ENCODE assay signal across 8 cellular contexts in the genomic region with DNA sequence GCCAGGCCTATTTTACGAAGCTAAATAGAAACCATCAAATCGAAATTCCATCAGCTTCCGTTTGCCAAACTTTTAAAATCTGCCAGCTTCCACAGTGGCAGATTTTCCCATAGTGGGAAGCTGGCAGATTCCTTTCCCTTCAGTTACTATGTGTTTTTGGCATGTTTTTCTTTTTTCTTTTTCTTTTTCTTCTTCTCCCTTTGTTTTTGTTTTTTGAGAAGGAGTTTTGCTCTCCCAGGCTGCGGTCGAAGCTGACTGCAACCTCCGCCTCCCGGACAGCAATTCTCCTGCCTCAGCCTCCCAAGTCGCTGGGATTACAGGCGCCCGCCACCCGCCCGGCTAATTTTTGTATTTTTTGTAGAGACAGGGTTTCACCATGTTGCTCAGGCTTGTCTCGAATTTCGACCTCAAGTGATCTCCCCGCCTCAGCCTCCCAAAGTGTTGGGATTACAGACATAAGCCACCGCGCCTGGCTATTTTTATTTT. TPM values are rescaled to one million over a fixed set of nuclear protein-coding genes. Genes with fewer than 3 reads are reported as not detected.
DNase-seq lines count a peak whose midpoint lies in the region; ATAC-seq, FAIRE-seq and TF ChIP-seq lines count a peak whose summit lies in the region.

No MANE protein-coding gene starts in this region.

- peak overlapping the region; percentile 52 for H3K18ac ChIP-seq in H1 (ENCODE audit: extremely low read depth, low read length)

- H4K20me1 ChIP-seq in OCI-LY3 (ENCODE audit: insufficient read depth, low read length) (0 out of 2 replicates have a peak, but pooled peaks cover 4% of the 10 kb centered on the region), H1 (replicated peaks in 1 of 2; ENCODE audit: control insufficient read depth in 1 of 2, insufficient read depth in 2 of 2, low read length in 2 of 2) (peaks cover 3 to 8% of the 10 kb centered on the region in 2 experiments), neural progenitor cell (ENCODE audit: low read depth) (peaks cover 12% of the 10 kb centered on the region)

- peak overlapping the region; percentile 92 for H3K56ac ChIP-seq in H1 (replicated peaks; ENCODE audit: insufficient read length, low read depth, low read length)

- POLR2A ChIA-PET in H1 (lab: Charles Lee; ENCODE audit: partially characterized antibody) = interaction anchor here (0.8 to 9.9 kb wide), 18 partner anchors 8 to 98 kb away, joined by 3 to 174 read pairs (median 4); a partner anchor contains a TSS

- H3K27me3 ChIP-seq in OCI-LY3 (ENCODE audit: low read depth, low read length) = no peaks in the 10 kb centered on the region
- no peaks in the 10 kb centered on the region for H3K27me3 ChIP-seq in H1 (replicated peaks in 1 of 4; ENCODE audit: control insufficient read depth in 3 of 4, extremely low read depth in 1 of 4, insufficient read depth in 3 of 4, low read length in 3 of 4)
- no peaks in the 10 kb centered on the region for H3K27me3 ChIP-seq in neural progenitor cell

- no peak for FAIRE-seq in H1 (lab: Jason Lieb, UNC)

- peaks cover 8% of the 10 kb centered on the region for H3K23me2 ChIP-seq in H1 (ENCODE audit: low read depth, low read length)

- no peak overlapping the region for H3K23ac ChIP-seq in H1 (ENCODE audit: insufficient read length)

- H2BK120ac ChIP-seq in H1 (replicated peaks; ENCODE audit: low read depth, low read length) = no peak overlapping the region

- peaks cover 2% of the 10 kb centered on the region for H3K79me1 ChIP-seq in H1 (ENCODE audit: low read depth, low read length)

- peak overlapping the region; percentile 70 for H4K91ac ChIP-seq in H1 (replicated peaks; ENCODE audit: insufficient read length, low read length)

- 0 out of 2 replicates have a peak overlapping the region, but pooled peaks have one; percentile 61 for H2AK5ac ChIP-seq in H1 (ENCODE audit: low read depth, low read length)

- H3K4me2 ChIP-seq in OCI-LY3 (ENCODE audit: low read length) (peak overlapping the region; percentile 89), H1 (ENCODE audit: insufficient read depth in 1 of 2, low read depth in 2 of 2, low read length in 2 of 2) (peak overlapping the region; percentile 66 to 80), neural progenitor cell (peak overlapping the region; percentile 98)

- H3K9ac ChIP-seq in OCI-LY3 (ENCODE audit: low read length) (peak overlapping the region; percentile 88), H1 (replicated peaks in 1 of 4; ENCODE audit: extremely low read depth in 1 of 4, low read depth in 3 of 4, low read length in 3 of 4) (peak overlapping the region; percentile 82 to 97 (median 96)), neural progenitor cell (peak overlapping the region; percentile 94)

- H2BK15ac ChIP-seq in H1 (ENCODE audit: low read length) = no peak overlapping the region

- peak overlapping the region; percentile 100 for H3K27ac Mint-ChIP-seq in neural progenitor cell

- H4K5ac ChIP-seq in H1 (ENCODE audit: insufficient read length, low read depth, low read length) = no peak overlapping the region

- 84% methylated on average over 17 of the region's 17 CpGs; no CpG with 5 or more reads in 1 of the 2 experiments for WGBS in H1 (ENCODE audit: extremely low coverage in 1 of 2, insufficient coverage in 1 of 2, insufficient read length in 1 of 2, insufficient replicate concordance in 2 of 2, low coverage in 1 of 2, low lambda C conversion rate in 2 of 2, missing lambda C conversion rate in 1 of 2), 2 experiments

- H3K4me3 ChIP-seq in OCI-LY3 (ENCODE audit: low read length) (peak overlapping the region; percentile 95), H1 (ENCODE audit: extremely low read depth in 1 of 4, insufficient read depth in 2 of 4, low read depth in 3 of 4, low read length in 4 of 4) (peak overlapping the region; percentile 59 to 94 (median 91)), neural progenitor cell (peak overlapping the region; percentile 96)

- H3K9me3 ChIP-seq in OCI-LY3 (ENCODE audit: insufficient read depth, low read length) (no peaks in the 10 kb centered on the region), H1 (ENCODE audit: insufficient read depth in 2 of 2, low read depth in 1 of 2, low read length in 1 of 2) (no peaks in the 10 kb centered on the region), neural progenitor cell (ENCODE audit: low read depth) (no peaks in the 10 kb centered on the region)

- H3K4me3 Mint-ChIP-seq in neural progenitor cell = peak overlapping the region; percentile 98

- H3K4me1 ChIP-seq in OCI-LY3 (ENCODE audit: low read length) (peaks cover 16% of the 10 kb centered on the region), H1 (replicated peaks in 1 of 4; ENCODE audit: control insufficient read depth in 3 of 4, insufficient read depth in 4 of 4, low read length in 3 of 4) (peaks cover 0 to 3% (median 1%) of the 10 kb centered on the region in 4 experiments; a peak in 2 of 7 replicates), neural progenitor cell (peaks cover 6% of the 10 kb centered on the region)

- TF ChIP-seq RAD21 in H1 (IDR thresholded peaks at IDR 0.05 in 1 of 2, conservative IDR thresholded peaks at IDR 0.05 in 1 of 2; ENCODE audit: low read depth in 2 of 2, low read length in 2 of 2) = no peak

- peak overlapping the region; percentile 1 for H3K4ac ChIP-seq in H1 (replicated peaks; ENCODE audit: insufficient read length, low read depth, low read length)

- peak overlapping the region; percentile 100 for H4K8ac ChIP-seq in H1 (ENCODE audit: extremely low read depth, insufficient read depth, low read length)

- no peaks in the 10 kb centered on the region for H3K9me3 Mint-ChIP-seq in neural progenitor cell

- peak overlapping the region; percentile 95; the same call in 1 of the 2 replicates for H2BK12ac ChIP-seq in H1 (ENCODE audit: low read depth, low read length)

- H3K36me3 ChIP-seq in OCI-LY3 (replicated peaks; ENCODE audit: low read depth, low read length) = peaks cover 1% of the 10 kb centered on the region
- H3K36me3 ChIP-seq in H1 (ENCODE audit: control insufficient read depth in 2 of 4, insufficient read depth in 4 of 4, low read length in 3 of 4) = peaks cover 0 to 2% (median under 1%) of the 10 kb centered on the region in 4 experiments; a peak in 3 of 8 replicates
- H3K36me3 ChIP-seq in neural progenitor cell = no peaks in the 10 kb centered on the region

- peaks cover 3% of the 10 kb centered on the region for H3K36me3 Mint-ChIP-seq in neural progenitor cell

- H3K14ac ChIP-seq in H1 (ENCODE audit: insufficient read length) = no peak overlapping the region

- DNase-seq in H1 (ENCODE audit: low read depth in 1 of 2, low spot score in 2 of 2) (no peak), neural progenitor cell (ENCODE audit: low spot score) (no peak), DMS 273 (lab: John Stamatoyannopoulos, UW; ENCODE audit: unreplicated experiment) (no peak), amniotic stem cell (lab: John Stamatoyannopoulos, UW) (no peak)
- no peak for DNase-seq in effector CD8-positive, alpha-beta T cell (lab: John Stamatoyannopoulos, UW)

- peaks cover 32% of the 10 kb centered on the region for H3K79me2 ChIP-seq in OCI-LY3 (ENCODE audit: low read length)
- H3K79me2 ChIP-seq in H1 (ENCODE audit: control insufficient read depth in 1 of 2, insufficient read depth in 2 of 2, low read length in 2 of 2) = peaks cover 11 to 20% of the 10 kb centered on the region in 2 experiments
- peaks cover 31% of the 10 kb centered on the region for H3K79me2 ChIP-seq in neural progenitor cell (ENCODE audit: low read depth)

- no peak for TF ChIP-seq EP300 in H1 (IDR thresholded peaks at IDR 0.05; ENCODE audit: borderline replicate concordance in 1 of 2, low read depth in 2 of 2, low read length in 2 of 2)

- no peak for TF ChIP-seq POLR2A in H1 (IDR thresholded peaks at IDR 0.05; ENCODE audit: control extremely low read depth in 1 of 2, low read depth in 2 of 2, low read length in 2 of 2)

- H2BK20ac ChIP-seq in H1 (ENCODE audit: low read length) = 0 out of 2 replicates have a peak overlapping the region, but pooled peaks have one; percentile 88

- peak overlapping the region; percentile 93 for H3K27ac ChIP-seq in C4-2B
- peak overlapping the region; percentile 82 for H3K27ac ChIP-seq in OCI-LY3 (ENCODE audit: low read length)
- peak overlapping the region; percentile 99 for H3K27ac ChIP-seq in H1 (ENCODE audit: low read depth, low read length)
- peak overlapping the region; percentile 97 for H3K27ac ChIP-seq in neural progenitor cell

- H3K27me3 Mint-ChIP-seq in neural progenitor cell (ENCODE audit: insufficient read depth, low read depth) = peaks cover 19% of the 10 kb centered on the region

- TF ChIP-seq CTCF in C4-2B (conservative IDR thresholded peaks at IDR 0.05) = no peak
- no peak for TF ChIP-seq CTCF in OCI-LY3 (IDR thresholded peaks at IDR 0.05; ENCODE audit: low read depth, low read length)
- no peak for TF ChIP-seq CTCF in H1 (IDR thresholded peaks at IDR 0.05; ENCODE audit: control extremely low read depth in 1 of 3, insufficient read depth in 1 of 3, low read depth in 1 of 3, low read length in 3 of 3)
- TF ChIP-seq CTCF in neural progenitor cell (IDR thresholded peaks at IDR 0.05) = no peak

- peak overlapping the region; percentile 99 for H2BK5ac ChIP-seq in H1 (ENCODE audit: low read depth, low read length)

- H2AFZ ChIP-seq in OCI-LY3 (ENCODE audit: low read depth, low read length) (0 out of 2 replicates have a peak overlapping the region, but pooled peaks have one; percentile 62), H1 (ENCODE audit: low read length) (0 out of 2 replicates have a peak overlapping the region, but pooled peaks have one; percentile 89), neural progenitor cell (replicated peaks) (peak overlapping the region; percentile 90)

- H3K4me1 Mint-ChIP-seq in neural progenitor cell = peaks cover 22% of the 10 kb centered on the region

- CTCF ChIA-PET in H1 (lab: Charles Lee; ENCODE audit: partially characterized antibody) = interaction anchor here (0.9 to 1.2 kb wide), 2 partner anchors 16 to 349 kb away, joined by 3 read pairs; no protein-coding TSS in a partner anchor

- ATAC-seq in HG02981 (IDR thresholded peaks at IDR 0.05; ENCODE audit: unreplicated experiment) = no peak

- peaks cover 15% of the 10 kb centered on the region for H3F3A ChIP-seq in neural progenitor cell (ENCODE audit: low read depth)

RNA-seq across cellular contexts. Expression of a gene that starts 0.7 kb away (rescaled TPM):
- total RNA-seq in H1 (2021; fragmentation: NEBNext Ultra II Directional; extraction: Animal tissue kit (Norgen Biotek cat#: 25700)) = 13.1 and 15.8 TPM in 2 replicates
- polyA plus RNA-seq in H1 (2011; rRNA removed) = 9.2 and 11.1 TPM in 2 replicates
- polyA plus RNA-seq in H1 (2011; cell fraction: cytosol; rRNA removed) = 16.5 TPM
- polyA plus RNA-seq in H1 (2011; cell fraction: nucleus; rRNA removed) = 29.5 TPM
- polyA plus RNA-seq in H1 (2012, experiment 1 of 2) = 15.6 to 19.5 TPM (median 16.8 TPM) in 4 replicates
- polyA plus RNA-seq in H1 (2012, experiment 2 of 2) = 3.2 TPM
- 18.2 TPM for polyA plus RNA-seq in H1 (2013, experiment 1 of 2)
- 15.4 TPM for polyA plus RNA-seq in H1 (2013, experiment 2 of 2)
- 5.4 and 9.1 TPM in 2 replicates for polyA minus RNA-seq in H1 (2011; rRNA and poly(A)+ RNA removed)
- polyA minus RNA-seq in H1 (2011; cell fraction: cytosol; rRNA and poly(A)+ RNA removed) = 6.9 TPM
- 13.2 TPM for polyA minus RNA-seq in H1 (2011; cell fraction: nucleus; rRNA and poly(A)+ RNA removed)
- total RNA-seq in neural progenitor cell (ENCODE audit: low replicate concordance) = 15.2 and 19.2 TPM in 2 replicates

RNA-seq across cellular contexts. Expression of a gene that starts 26.4 kb away (rescaled TPM):
- 57.7 and 57.8 TPM in 2 replicates for total RNA-seq in H1 (2021; fragmentation: NEBNext Ultra II Directional; extraction: Animal tissue kit (Norgen Biotek cat#: 25700))
- polyA plus RNA-seq in H1 (2011; rRNA removed) = 21.5 and 24.8 TPM in 2 replicates
- 31.0 TPM for polyA plus RNA-seq in H1 (2011; cell fraction: cytosol; rRNA removed)
- 63.9 TPM for polyA plus RNA-seq in H1 (2011; cell fraction: nucleus; rRNA removed)
- polyA plus RNA-seq in H1 (2012, experiment 1 of 2) = 35.5 to 43.4 TPM (median 39.2 TPM) in 4 replicates
- polyA plus RNA-seq in H1 (2012, experiment 2 of 2) = 25.9 TPM
- 24.4 TPM for polyA plus RNA-seq in H1 (2013, experiment 1 of 2)
- 24.9 TPM for polyA plus RNA-seq in H1 (2013, experiment 2 of 2)
- 89.5 and 99.4 TPM in 2 replicates for polyA minus RNA-seq in H1 (2011; rRNA and poly(A)+ RNA removed)
- 28.3 TPM for polyA minus RNA-seq in H1 (2011; cell fraction: cytosol; rRNA and poly(A)+ RNA removed)
- 22.3 TPM for polyA minus RNA-seq in H1 (2011; cell fraction: nucleus; rRNA and poly(A)+ RNA removed)
- total RNA-seq in neural progenitor cell (ENCODE audit: low replicate concordance) = 45.6 and 81.1 TPM in 2 replicates

RNA-seq across cellular contexts. Expression of a gene that starts 27.7 kb away (rescaled TPM):
- total RNA-seq in H1 (2021; fragmentation: NEBNext Ultra II Directional; extraction: Animal tissue kit (Norgen Biotek cat#: 25700)) = 2,091 and 2,148 TPM in 2 replicates
- 1,486 and 2,502 TPM in 2 replicates for polyA plus RNA-seq in H1 (2011; rRNA removed)
- 3,173 TPM for polyA plus RNA-seq in H1 (2011; cell fraction: cytosol; rRNA removed)
- 510 TPM for polyA plus RNA-seq in H1 (2011; cell fraction: nucleus; rRNA removed)
- 2,897 to 3,886 TPM (median 3,522 TPM) in 4 replicates for polyA plus RNA-seq in H1 (2012, experiment 1 of 2)
- 3,306 TPM for polyA plus RNA-seq in H1 (2012, experiment 2 of 2)
- 4,125 TPM for polyA plus RNA-seq in H1 (2013, experiment 1 of 2)
- 4,130 TPM for polyA plus RNA-seq in H1 (2013, experiment 2 of 2)
- 442 and 458 TPM in 2 replicates for polyA minus RNA-seq in H1 (2011; rRNA and poly(A)+ RNA removed)
- 903 TPM for polyA minus RNA-seq in H1 (2011; cell fraction: cytosol; rRNA and poly(A)+ RNA removed)
- 264 TPM for polyA minus RNA-seq in H1 (2011; cell fraction: nucleus; rRNA and poly(A)+ RNA removed)
- total RNA-seq in neural progenitor cell (ENCODE audit: low replicate concordance) = 1,779 and 3,404 TPM in 2 replicates

RNA-seq across cellular contexts. Expression of a gene that starts 44.1 kb away (rescaled TPM):
- 170 and 180 TPM in 2 replicates for total RNA-seq in H1 (2021; fragmentation: NEBNext Ultra II Directional; extraction: Animal tissue kit (Norgen Biotek cat#: 25700))
- polyA plus RNA-seq in H1 (2011; rRNA removed) = 114 and 182 TPM in 2 replicates
- polyA plus RNA-seq in H1 (2011; cell fraction: cytosol; rRNA removed) = 97.6 TPM
- 95.0 TPM for polyA plus RNA-seq in H1 (2011; cell fraction: nucleus; rRNA removed)
- 127 to 134 TPM (median 129 TPM) in 4 replicates for polyA plus RNA-seq in H1 (2012, experiment 1 of 2)
- polyA plus RNA-seq in H1 (2012, experiment 2 of 2) = 154 TPM
- polyA plus RNA-seq in H1 (2013, experiment 1 of 2) = 98.7 TPM
- 97.2 TPM for polyA plus RNA-seq in H1 (2013, experiment 2 of 2)
- polyA minus RNA-seq in H1 (2011; rRNA and poly(A)+ RNA removed) = 95.4 and 104 TPM in 2 replicates
- 106 TPM for polyA minus RNA-seq in H1 (2011; cell fraction: cytosol; rRNA and poly(A)+ RNA removed)
- 55.4 TPM for polyA minus RNA-seq in H1 (2011; cell fraction: nucleus; rRNA and poly(A)+ RNA removed)
- total RNA-seq in neural progenitor cell (ENCODE audit: low replicate concordance) = 45.2 and 85.1 TPM in 2 replicates
